Comparison of ENCODE assay signal across 7 cellular contexts in genomic region chr12:95003921-95004272, GRCh38. TPM values are rescaled to one million over a fixed set of nuclear protein-coding genes. Genes with fewer than 3 reads are reported as not detected.
A peak's percentile ranks its signal among the peaks of the same experiment; 100 is the strongest.
DNase-seq lines count a peak whose midpoint lies in the region; ATAC-seq and TF ChIP-seq lines count a peak whose summit lies in the region.

No MANE protein-coding gene starts in this region.

- CTCF ChIA-PET in activated B cell treated with CpG ODN at 0.5 μM for 24 hours (lab: Charles Lee): interaction anchor here (0.8 to 1.1 kb wide), 4 partner anchors 14 to 400 kb away, joined by 3 to 4 read pairs (median 3); no protein-coding TSS in a partner anchor

- no peaks in the 10 kb centered on the region for H3K27me3 Mint-ChIP-seq in activated B cell treated with CpG ODN at 0.5 μM for 24 hours

- no peak for TF ChIP-seq POLR2A in stomach (IDR thresholded peaks at IDR 0.05)

- no peak for TF ChIP-seq CTCF in activated B cell treated with CpG ODN at 0.5 μM for 24 hours (IDR thresholded peaks at IDR 0.05)
- TF ChIP-seq CTCF in stomach (IDR thresholded peaks at IDR 0.05): no peak

- H3K9me3 Mint-ChIP-seq in activated B cell treated with CpG ODN at 0.5 μM for 24 hours: no peaks in the 10 kb centered on the region

- no peaks in the 10 kb centered on the region for H3K4me1 ChIP-seq in right cardiac atrium (ENCODE audit: control insufficient read depth, insufficient read depth, low read length)
- H3K4me1 ChIP-seq in stomach: peaks cover 11 to 48% (median 32%) of the 10 kb centered on the region in 4 donors

- DNase-seq in activated B cell treated with CpG ODN at 0.5 μM for 24 hours: no peak
- DNase-seq in right cardiac atrium: no peak
- no peak for DNase-seq in stomach
- DNase-seq in H4 (ENCODE audit: low spot score): no peak
- DNase-seq in cerebellum (ENCODE audit: low spot score): no peak

- POLR2A ChIA-PET in activated B cell treated with CpG ODN at 0.5 μM for 24 hours (lab: Charles Lee): interaction anchor here (0.5 to 1.8 kb wide), 17 partner anchors 21 to 1327 kb away, joined by 3 to 13 read pairs (median 4); partner anchors contain the start of genes AMDHD1, CCDC38, CRADD and FGD6

- intact Hi-C loops in activated B cell treated with CpG ODN at 0.5 μM for 24 hours (cut with micrococcal nuclease): loop anchor here (1.0 to 10.0 kb wide), 6 partner anchors 69 to 1559 kb away; partner anchors contain the start of genes CRADD, FGD6, METAP2 and NR2C1
- intact Hi-C loops in right cardiac atrium (cut with DNase I): no loop called here
- intact Hi-C loops in stomach (cut with DNase I; ENCODE audit: low total_unique reads): no loop called here

- H3K36me3 Mint-ChIP-seq in activated B cell treated with CpG ODN at 0.5 μM for 24 hours (ENCODE audit: low read depth): peaks cover 29% of the 10 kb centered on the region

- peak overlapping the region; percentile 90 for H3K27ac Mint-ChIP-seq in activated B cell treated with CpG ODN at 0.5 μM for 24 hours

- 65% methylated on average over 15 of the region's 15 CpGs for WGBS in right cardiac atrium
- 66 to 69% (median 68%) methylated on average over 15 of the region's 15 CpGs for WGBS in stomach, 5 donors

- no peak for TF ChIP-seq EP300 in stomach (IDR thresholded peaks at IDR 0.05)

- peaks cover 30% of the 10 kb centered on the region for H3K4me1 Mint-ChIP-seq in activated B cell treated with CpG ODN at 0.5 μM for 24 hours

- peak overlapping the region; percentile 79 for H3K27ac ChIP-seq in right cardiac atrium (ENCODE audit: low read length)
- H3K27ac ChIP-seq in stomach: peak overlapping the region; percentile 43 to 92 (median 82)

- H3K4me3 ChIP-seq in right cardiac atrium (ENCODE audit: low read length) (peak overlapping the region; percentile 80), stomach (peak overlapping the region; percentile 77 to 90 (median 84))

- ATAC-seq in HG02571 (IDR thresholded peaks at IDR 0.05; ENCODE audit: unreplicated experiment): peak; percentile 5
- no peak for ATAC-seq in activated B cell treated with CpG ODN at 0.5 μM for 24 hours (ENCODE audit: low read depth)
- ATAC-seq in right cardiac atrium: peak; percentile 4 to 45
- no peak for ATAC-seq in GM19397 (IDR thresholded peaks at IDR 0.05; ENCODE audit: unreplicated experiment)

- peaks cover 3 to 20% (median 17%) of the 10 kb centered on the region in 4 donors for H3K36me3 ChIP-seq in stomach

- peak overlapping the region; percentile 94 for H3K4me3 Mint-ChIP-seq in activated B cell treated with CpG ODN at 0.5 μM for 24 hours

- H3K9me3 ChIP-seq in right cardiac atrium (ENCODE audit: control insufficient read depth, low read length): no peaks in the 10 kb centered on the region
- peaks cover 5 to 21% (median 13%) of the 10 kb centered on the region in 4 donors for H3K9me3 ChIP-seq in stomach

- H3K27me3 ChIP-seq in right cardiac atrium (ENCODE audit: control insufficient read depth, insufficient read depth) (no peaks in the 10 kb centered on the region), stomach (no peaks in the 10 kb centered on the region)

RNA-seq across cellular contexts. Expression of gene NDUFA12, which starts 0.4 kb away (rescaled TPM):
- 80.2 and 81.7 TPM in 2 replicates for total RNA-seq in activated B cell treated with CpG ODN at 0.5 μM for 24 hours
- total RNA-seq in right cardiac atrium: 100 to 1,000 TPM; 307 to 334 (median 325) TPM
- polyA plus RNA-seq in right cardiac atrium: 741 TPM
- 10 to 100 TPM; 20.4 to 82.8 (median 59.4) TPM for total RNA-seq in stomach
- 100 to 1,000 TPM; 118 to 142 (median 131) TPM for polyA plus RNA-seq in stomach
- total RNA-seq in H4 (2014; rRNA removed; shearing (Covaris generic)): 413 and 426 TPM in 2 replicates
- total RNA-seq in cerebellum: 65.3 TPM

Comparison
In these comparisons a context has a peak if more than half of its experiments do, and no peak if none do; other contexts are left out.
1. ATAC-seq: peak in HG02571 (single experiment) and right cardiac atrium (2 of 2); none in activated B cell treated with CpG ODN at 0.5 μM for 24 hours (single experiment) and GM19397 (single experiment).